ENCODE assay signal across 1 cellular context in genomic region chr22:37824674-37825641, GRCh38.
TF ChIP-seq lines count a peak whose summit lies in the region.

No MANE protein-coding gene starts in this region.

TF ChIP-seq in IMR-90, 13 proteins besides CTCF, POLR2A, EP300 and RAD21 (continued from another document):
- TF ChIP-seq FOS (IDR thresholded peaks at IDR 0.05; ENCODE audit: low read depth, low read length) = no peak
